In genomic region chr20:60725311-60725906, GRCh38 we compare ENCODE assay signal across 3 cellular contexts.
TF ChIP-seq lines count a peak whose summit lies in the region.

No MANE protein-coding gene starts in this region.

TF ChIP-seq in A549, 52 proteins besides CTCF, POLR2A, EP300 and RAD21:
- TF ChIP-seq HOXA7 (CRISPR knock-in tag; IDR thresholded peaks at IDR 0.05) (no peak), MAFK (IDR thresholded peaks at IDR 0.05; ENCODE audit: partially characterized antibody) (peak; percentile 68)

TF ChIP-seq in IMR-90, 13 proteins besides CTCF, POLR2A, EP300 and RAD21:
- peak; percentile 42; the same call in 1 of the 2 replicates for TF ChIP-seq MAFK (IDR thresholded peaks at IDR 0.05; ENCODE audit: low read depth, low read length)
- no peak for TF ChIP-seq NFE2L2 (IDR thresholded peaks at IDR 0.05; ENCODE audit: low read depth, low read length)

TF ChIP-seq in H1, 55 proteins besides CTCF, POLR2A, EP300 and RAD21:
- TF ChIP-seq MAFK (IDR thresholded peaks at IDR 0.05; ENCODE audit: low read depth, low read length) (0 out of 2 replicates have a peak, but pooled peaks have one; percentile 18), TAF1 (IDR thresholded peaks at IDR 0.05; ENCODE audit: low read depth, low read length) (no peak), RFX5 (IDR thresholded peaks at IDR 0.05; ENCODE audit: borderline replicate concordance, low read depth, low read length) (no peak), CEBPB (IDR thresholded peaks at IDR 0.05; ENCODE audit: low read depth, low read length) (no peak)
